Comparison of ENCODE assay signal across 8 cellular contexts in the genomic region with DNA sequence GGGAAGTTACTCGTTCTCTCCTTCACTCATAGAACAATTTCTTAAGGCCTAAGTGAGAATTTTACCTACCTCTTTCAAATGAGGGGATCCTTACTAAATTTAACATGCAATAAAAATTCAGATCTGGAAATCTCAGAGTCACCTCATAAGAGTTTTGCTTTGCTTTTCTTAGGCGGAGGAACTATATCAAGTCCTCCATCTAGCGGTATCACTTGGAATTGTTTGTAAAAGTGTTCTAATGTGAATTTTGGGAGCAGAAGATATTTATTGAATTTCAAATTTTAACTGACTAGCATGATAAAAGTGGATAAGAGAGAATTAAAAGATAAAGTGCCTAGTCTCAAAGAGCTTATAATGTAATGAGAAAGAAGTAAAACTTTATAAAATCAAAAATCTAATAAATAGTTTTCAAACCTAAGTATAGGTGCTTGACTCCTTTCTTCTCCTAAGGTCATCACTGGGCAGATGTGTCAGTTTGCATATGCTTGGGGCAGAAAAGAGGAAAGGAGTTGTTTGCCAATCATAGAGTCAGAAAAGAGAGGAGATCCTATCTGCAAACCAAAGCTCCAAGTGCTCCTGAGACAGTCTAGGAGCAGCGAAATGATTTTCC.
DNase-seq lines count a peak whose midpoint lies in the region; ATAC-seq and TF ChIP-seq lines count a peak whose summit lies in the region.

No MANE protein-coding gene starts in this region.

- H3K27ac ChIP-seq in ascending aorta (no peak overlapping the region), left lung (no peak overlapping the region)

- H3K9me3 ChIP-seq in ascending aorta (no peaks in the 10 kb centered on the region), left lung (no peaks in the 10 kb centered on the region)

- no peaks in the 10 kb centered on the region for H3K36me3 ChIP-seq in ascending aorta
- H3K36me3 ChIP-seq in left lung, result no peaks in the 10 kb centered on the region

- TF ChIP-seq CTCF in ascending aorta (IDR thresholded peaks at IDR 0.05), result peak; percentile 38 to 72 (median 65)
- peak; percentile 57 to 67 for TF ChIP-seq CTCF in left lung (IDR thresholded peaks at IDR 0.05)

- peak; percentile 49 for DNase-seq in NCI-H2196 (lab: John Stamatoyannopoulos, UW; ENCODE audit: unreplicated experiment)
- DNase-seq in NCI-H2196 treated with DMSO at 0.1 percent for 48 hours (lab: John Stamatoyannopoulos, UW; ENCODE audit: unreplicated experiment), result no peak
- peak; percentile 5 for DNase-seq in KG1 (lab: John Stamatoyannopoulos, UW)
- DNase-seq in ascending aorta (ENCODE audit: low spot score in 2 of 2), result no peak
- no peak for DNase-seq in left lung
- DNase-seq in activated gamma-delta T cell (lab: John Stamatoyannopoulos, UW), result no peak
- no peak for DNase-seq in HuH-7.5 (ENCODE audit: low spot score)

- H3K27me3 ChIP-seq in ascending aorta (no peaks in the 10 kb centered on the region), left lung (no peaks in the 10 kb centered on the region)

- H3K4me3 ChIP-seq in ascending aorta (no peak overlapping the region), left lung (no peak overlapping the region)

- intact Hi-C loops in ascending aorta (cut with DNase I) (loop anchor here (1.0 to 2.0 kb wide), 2 partner anchors 194 to 354 kb away; no protein-coding TSS in a partner anchor), left lung (cut with DNase I) (no loop called here)

- ATAC-seq in left lung (peak; percentile 76), HG02623 (IDR thresholded peaks at IDR 0.05; ENCODE audit: unreplicated experiment) (no peak)

- H3K4me1 ChIP-seq in ascending aorta (no peaks in the 10 kb centered on the region), left lung (no peaks in the 10 kb centered on the region)

Comparison
In these comparisons a context has a peak if more than half of its experiments do, and no peak if none do; other contexts are left out.
1. DNase-seq: peak in NCI-H2196 (single experiment) and KG1 (single experiment); none in NCI-H2196 treated with DMSO at 0.1 percent for 48 hours (single experiment), ascending aorta (0 of 2), left lung (0 of 2), activated gamma-delta T cell (single experiment) and HuH-7.5 (single experiment).